10 cellular contexts compared by ENCODE assay signal in genomic region chr9:114386361-114386885, GRCh38. TPM values are rescaled to one million over a fixed set of nuclear protein-coding genes. Genes with fewer than 3 reads are reported as not detected.
DNase-seq lines count a peak whose midpoint lies in the region; ATAC-seq and TF ChIP-seq lines count a peak whose summit lies in the region.
"Had no signal": no experiment of that assay in that cellular context is flagged by ENCODE, and none has a peak within 500 bp of the region (broad histone marks: within the 10 kb centered on the region; RNA-seq: fewer than 3 reads in every experiment).

No MANE protein-coding gene starts in this region.

- peak overlapping the region; percentile 95 to 100 (median 96) for H3K4me3 Mint-ChIP-seq in T-cell
- H3K4me3 Mint-ChIP-seq in progenitor cell of endocrine pancreas (ENCODE audit: low read depth): peak overlapping the region; percentile 76

- DNase-seq in GM06990 (ENCODE audit: extremely low read depth, insufficient read length): peak; percentile 43
- peak in 2 of 34 experiments; percentile 9 to 14 for DNase-seq in T-cell
- no peak for DNase-seq in fibroblast of pulmonary artery (ENCODE audit: low read depth)
- DNase-seq in progenitor cell of endocrine pancreas (ENCODE audit: low spot score, unreplicated experiment): no peak
- DNase-seq in stimulated activated CD8-positive, alpha-beta memory T cell treated with anti-CD3 and anti-CD28 coated beads, Interleukin-4, amount 100 ng/mL, for 48 hours: no peak
- no peak for DNase-seq in SHP77 treated with DMSO at 0.1 percent for 48 hours (lab: John Stamatoyannopoulos, UW)
- no peak for DNase-seq in HT-29 (ENCODE audit: low spot score)
- DNase-seq: NCI-H526 had no signal

- peak overlapping the region; percentile 91 for H3K4me3 ChIP-seq in GM06990 (replicated peaks; ENCODE audit: low read depth, low read length)
- peak overlapping the region; percentile 64 for H3K4me3 ChIP-seq in fibroblast of pulmonary artery (replicated peaks; ENCODE audit: low read depth, low read length)

- no peak for TF ChIP-seq CTCF in GM06990 (IDR thresholded peaks at IDR 0.05; ENCODE audit: insufficient read depth, low read length, poor library complexity, severe bottlenecking)
- no peak for TF ChIP-seq CTCF in fibroblast of pulmonary artery (IDR thresholded peaks at IDR 0.05; ENCODE audit: low read length, missing control alignments)
- no peak for TF ChIP-seq CTCF in progenitor cell of endocrine pancreas (IDR thresholded peaks at IDR 0.05; ENCODE audit: unreplicated experiment)

- ATAC-seq in T-cell (replicated peaks in 1 of 4) (no peak), HG03521 (IDR thresholded peaks at IDR 0.05; ENCODE audit: unreplicated experiment) (no peak)

- H3K27me3 Mint-ChIP-seq in T-cell (no peaks in the 10 kb centered on the region), progenitor cell of endocrine pancreas (no peaks in the 10 kb centered on the region)

- no peaks in the 10 kb centered on the region for H3K9me3 Mint-ChIP-seq in T-cell
- no peaks in the 10 kb centered on the region for H3K9me3 Mint-ChIP-seq in progenitor cell of endocrine pancreas (ENCODE audit: low read depth)

- CTCF ChIA-PET in T-cell (lab: Charles Lee): interaction anchor here (0.9 to 5.1 kb wide), 10 partner anchors 9 to 48 kb away, joined by 3 to 40 read pairs (median 5); no protein-coding TSS in a partner anchor

- H3K4me1 Mint-ChIP-seq in T-cell: peaks cover 73 to 91% (median 75%) of the 10 kb centered on the region in 3 donors
- H3K4me1 Mint-ChIP-seq in progenitor cell of endocrine pancreas (ENCODE audit: low read depth): peaks cover 25% of the 10 kb centered on the region

- H3K27me3 ChIP-seq in GM06990 (replicated peaks; ENCODE audit: control insufficient read depth, insufficient read depth, low read length): no peaks in the 10 kb centered on the region

- peak overlapping the region; percentile 99 for H3K27ac Mint-ChIP-seq in T-cell
- no peak overlapping the region for H3K27ac Mint-ChIP-seq in progenitor cell of endocrine pancreas

- POLR2A ChIA-PET in T-cell (lab: Charles Lee): interaction anchor here (0.5 to 5.1 kb wide), 13 partner anchors 8 to 875 kb away, joined by 3 to 42 read pairs (median 9); partner anchors contain the start of gene ATP6V1G1 (in 1 of the 2)

- H3K36me3 Mint-ChIP-seq in T-cell (peaks cover 50% of the 10 kb centered on the region), progenitor cell of endocrine pancreas (ENCODE audit: insufficient read depth) (no peaks in the 10 kb centered on the region)

- peaks cover 5% of the 10 kb centered on the region for H3K36me3 ChIP-seq in GM06990 (ENCODE audit: control insufficient read depth, insufficient read depth, low read length)

RNA-seq across cellular contexts. Expression of gene AKNA, which starts 1.4 kb away (rescaled TPM):
- 100 to 1,000 TPM; 382 to 462 (median 415) TPM for total RNA-seq in T-cell
- 19.3 and 24.6 TPM in 2 replicates for total RNA-seq in progenitor cell of endocrine pancreas
- 6.1 and 7.8 TPM in 2 replicates for total RNA-seq in HT-29 (2014; rRNA removed; shearing (Covaris generic))

RNA-seq across cellular contexts. Expression of gene ORM2, which starts 56.8 kb away (rescaled TPM):
- total RNA-seq in T-cell (1 to 10 TPM in 3 of 5 donors, not detected in 2; 1.4 to 2.2 (median 1.8) TPM), progenitor cell of endocrine pancreas (3.2 and 5.4 TPM in 2 replicates)
- not detected in 2 replicates for total RNA-seq in HT-29 (2014; rRNA removed; shearing (Covaris generic))
- total RNA-seq: cerebellum had no signal

Comparison
In these comparisons a context has a peak if more than half of its experiments do, and no peak if none do; other contexts are left out.
1. RNA of gene AKNA, which starts 1.4 kb away (total RNA-seq): 382 to 462 TPM in T-cell; 19.3 to 24.6 TPM in progenitor cell of endocrine pancreas and 6.1 to 7.8 TPM in HT-29; every median in the first group is over 10 times any median in the second.